ENCODE assay signal across 20 cellular contexts in the genomic region with DNA sequence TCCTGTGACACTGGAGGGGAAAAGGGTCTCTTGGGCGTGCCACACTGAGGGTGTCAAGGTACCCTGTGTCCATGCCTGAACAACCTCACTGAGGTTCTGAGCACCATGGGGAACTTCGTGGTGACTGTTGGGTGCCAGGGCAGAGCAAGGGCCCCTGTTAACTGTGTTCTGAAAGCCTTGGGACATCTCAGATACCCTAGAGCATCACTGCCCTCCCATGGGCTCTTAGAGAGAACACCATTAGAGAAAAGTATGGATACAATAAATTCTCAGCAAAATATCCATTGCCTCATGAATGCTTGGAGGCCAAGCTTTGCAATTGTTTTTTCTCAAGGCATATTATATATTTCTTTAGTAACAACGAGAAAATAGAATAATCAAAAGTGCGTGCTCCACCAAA.
DNase-seq lines count a peak whose midpoint lies in the region; ATAC-seq and TF ChIP-seq lines count a peak whose summit lies in the region.
"Had no signal": no experiment of that assay in that cellular context is flagged by ENCODE, and none has a peak within 500 bp of the region (broad histone marks: within the 10 kb centered on the region; RNA-seq: fewer than 3 reads in every experiment).

No MANE protein-coding gene starts in this region.

- H3K9me3 ChIP-seq in HEK293 (ENCODE audit: control insufficient read depth, insufficient read depth, low read depth, low read length) = no peaks in the 10 kb centered on the region
- H3K9me3 ChIP-seq: HAP-1 had no signal

- H3K27me3 Mint-ChIP-seq in WTC11 (ENCODE audit: low read depth) = no peaks in the 10 kb centered on the region
- H3K27me3 Mint-ChIP-seq: CD8-positive, alpha-beta memory T cell had no signal

- POLR2A ChIA-PET in HEK293 (lab: Yijun Ruan, JAX) = no interaction called here
- POLR2A ChIA-PET in WTC11 (lab: Charles Lee) = no interaction called here

- no peak overlapping the region for H3K4me3 Mint-ChIP-seq in WTC11
- H3K4me3 Mint-ChIP-seq: CD8-positive, alpha-beta memory T cell had no signal

- no peak overlapping the region for H3K27ac Mint-ChIP-seq in WTC11
- H3K27ac Mint-ChIP-seq: CD8-positive, alpha-beta memory T cell had no signal

- no peak overlapping the region for H3K4me3 ChIP-seq in HEK293 (ENCODE audit: low read depth, low read length)
- H3K4me3 ChIP-seq: HAP-1 had no signal

- H3K27ac ChIP-seq in HEK293 (ENCODE audit: extremely low read depth, low read depth, low read length) = no peak overlapping the region
- H3K27ac ChIP-seq: 22Rv1, C4-2B had no signal

- H3K4me1 ChIP-seq in HEK293 (ENCODE audit: control insufficient read depth, insufficient read depth, low read length) = 0 out of 2 replicates have a peak, but pooled peaks cover 2% of the 10 kb centered on the region
- H3K4me1 ChIP-seq: HAP-1 had no signal

- TF ChIP-seq CTCF in HEK293 (tag by site-specific recombination; IDR thresholded peaks at IDR 0.05) = 0 out of 2 replicates have a peak, but pooled peaks have one; percentile 12
- no peak for TF ChIP-seq CTCF in WTC11 (IDR thresholded peaks at IDR 0.05)

- peak; percentile 65 for ATAC-seq in WTC11
- ATAC-seq in HG02981 (IDR thresholded peaks at IDR 0.05; ENCODE audit: unreplicated experiment) = no peak
- ATAC-seq in HG03469 (IDR thresholded peaks at IDR 0.05; ENCODE audit: unreplicated experiment) = no peak

- H3K36me3 Mint-ChIP-seq in WTC11 = no peaks in the 10 kb centered on the region
- H3K36me3 Mint-ChIP-seq: CD8-positive, alpha-beta memory T cell had no signal

- CTCF ChIA-PET in HEK293 (lab: Yijun Ruan, JAX) = no interaction called here
- CTCF ChIA-PET in WTC11 (lab: Charles Lee) = no interaction called here

- H3K36me3 ChIP-seq in HEK293 (ENCODE audit: control insufficient read depth in 2 of 2, insufficient read depth in 1 of 2, low read length in 2 of 2) = no peaks in the 10 kb centered on the region
- H3K36me3 ChIP-seq: HAP-1 had no signal

- no peaks in the 10 kb centered on the region for H3K9me3 Mint-ChIP-seq in WTC11

- H3K4me1 Mint-ChIP-seq in WTC11 = peaks cover 40% of the 10 kb centered on the region
- H3K4me1 Mint-ChIP-seq: CD8-positive, alpha-beta memory T cell had no signal

- DNase-seq in DMS 273 (lab: John Stamatoyannopoulos, UW; ENCODE audit: unreplicated experiment) = peak; percentile 5
- no peak for DNase-seq in DMS 273 treated with DMSO at 0.1 percent for 48 hours (lab: John Stamatoyannopoulos, UW)
- no peak for DNase-seq in WTC11 (ENCODE audit: low spot score)
- DNase-seq in midbrain (lab: John Stamatoyannopoulos, UW) = peak; percentile 4
- DNase-seq in islet precursor cell = no peak
- DNase-seq: Calu3; CD8-positive, alpha-beta memory T cell; DMS79; KG1; NCI-H1092 treated with DMSO at 0.1 percent for 48 hours; NCI-H1436 treated with DMSO at 0.1 percent for 48 hours; RPMI8226; SIG-M5; T-helper 1 cell had no signal

TF ChIP-seq in HEK293, 187 proteins besides CTCF, POLR2A, EP300 and RAD21:
- TF ChIP-seq ZNF785 (tag by site-specific recombination; IDR thresholded peaks at IDR 0.05) (no peak), ZNF610 (tag by site-specific recombination; IDR thresholded peaks at IDR 0.05; ENCODE audit: borderline replicate concordance) (no peak), ZBTB20 (tag by site-specific recombination; IDR thresholded peaks at IDR 0.05) (0 out of 2 replicates have a peak, but pooled peaks have one; percentile 19), ZNF830 (tag by site-specific recombination; IDR thresholded peaks at IDR 0.05; ENCODE audit: low read depth) (no peak), ZNF48 (tag by site-specific recombination; IDR thresholded peaks at IDR 0.05) (no peak), GLIS1 (tag by site-specific recombination; IDR thresholded peaks at IDR 0.05) (no peak), ZNF426 (tag by site-specific recombination; IDR thresholded peaks at IDR 0.05) (no peak)
TF ChIP-seq in HEK293: peak in this region for 1.

TF ChIP-seq in WTC11, 78 proteins besides CTCF, POLR2A, EP300 and RAD21:
- TF ChIP-seq SMAD3 (CRISPR knock-in tag; IDR thresholded peaks at IDR 0.05; ENCODE audit: borderline replicate concordance) (no peak), ZNF138 (CRISPR knock-in tag; conservative IDR thresholded peaks at IDR 0.05) (no peak), TEAD4 (CRISPR knock-in tag; IDR thresholded peaks at IDR 0.05) (no peak), NR1H2 (CRISPR knock-in tag; IDR thresholded peaks at IDR 0.05) (no peak), SP1 (CRISPR knock-in tag; conservative IDR thresholded peaks at IDR 0.05) (no peak), GABPB1 (CRISPR knock-in tag; IDR thresholded peaks at IDR 0.05) (no peak)
- TF ChIP-seq, protein P1, sequence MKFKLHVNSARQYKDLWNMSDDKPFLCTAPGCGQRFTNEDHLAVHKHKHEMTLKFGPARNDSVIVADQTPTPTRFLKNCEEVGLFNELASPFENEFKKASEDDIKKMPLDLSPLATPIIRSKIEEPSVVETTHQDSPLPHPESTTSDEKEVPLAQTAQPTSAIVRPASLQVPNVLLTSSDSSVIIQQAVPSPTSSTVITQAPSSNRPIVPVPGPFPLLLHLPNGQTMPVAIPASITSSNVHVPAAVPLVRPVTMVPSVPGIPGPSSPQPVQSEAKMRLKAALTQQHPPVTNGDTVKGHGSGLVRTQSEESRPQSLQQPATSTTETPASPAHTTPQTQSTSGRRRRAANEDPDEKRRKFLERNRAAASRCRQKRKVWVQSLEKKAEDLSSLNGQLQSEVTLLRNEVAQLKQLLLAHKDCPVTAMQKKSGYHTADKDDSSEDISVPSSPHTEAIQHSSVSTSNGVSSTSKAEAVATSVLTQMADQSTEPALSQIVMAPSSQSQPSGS (CRISPR knock-in tag; IDR thresholded peaks at IDR 0.05; ENCODE audit: borderline replicate concordance, low read depth) = no peak

Comparison
In these comparisons a context has a peak if more than half of its experiments do, and no peak if none do; other contexts are left out.
1. DNase-seq: peak in DMS 273 (single experiment) and midbrain (single experiment); none in DMS 273 treated with DMSO at 0.1 percent for 48 hours (single experiment), WTC11 (single experiment) and islet precursor cell (single experiment).